In genomic region chr16:80230328-80231117, GRCh38 we compare ENCODE assay signal across 22 cellular contexts.
A peak's percentile ranks its signal among the peaks of the same experiment; 100 is the strongest.
DNase-seq lines count a peak whose midpoint lies in the region; ATAC-seq and TF ChIP-seq lines count a peak whose summit lies in the region.
"Had no signal": no experiment of that assay in that cellular context is flagged by ENCODE, and none has a peak within 500 bp of the region (broad histone marks: within the 10 kb centered on the region; RNA-seq: fewer than 3 reads in every experiment).

No MANE protein-coding gene starts in this region.

- H3K9me3 Mint-ChIP-seq in MCF 10A (ENCODE audit: unreplicated experiment): peaks cover 15% of the 10 kb centered on the region
- H3K9me3 Mint-ChIP-seq in activated T-helper 2 cell treated with anti-CD3 and anti-CD28 coated beads, Interferon-gamma antibody, Interleukin-2, Interleukin-4, amounts not matched to agents 10 μg/mL and 5 μg/mL and 100 μg/mL, durations not matched to agents 14 hours and 24 hours and 36 hours: peaks cover 14% of the 10 kb centered on the region

- intact Hi-C loops in MCF 10A (cut with micrococcal nuclease): no loop called here
- intact Hi-C loops in breast epithelium (cut with DNase I; ENCODE audit: low total_unique reads): no loop called here
- intact Hi-C loops in left colon (cut with DNase I, micrococcal nuclease): no loop called here
- intact Hi-C loops in activated T-helper 2 cell treated with anti-CD3 and anti-CD28 coated beads, Interferon-gamma antibody, Interleukin-2, Interleukin-4, amounts not matched to agents 10 μg/mL and 5 μg/mL and 100 μg/mL, durations not matched to agents 14 hours and 24 hours and 36 hours (cut with micrococcal nuclease): loop anchor here (5.0 kb wide), 1 partner anchor 42 kb away; no protein-coding TSS in a partner anchor

- no peaks in the 10 kb centered on the region for H3K36me3 Mint-ChIP-seq in MCF 10A (ENCODE audit: insufficient read depth, unreplicated experiment)
- H3K36me3 Mint-ChIP-seq in activated T-helper 2 cell treated with anti-CD3 and anti-CD28 coated beads, Interferon-gamma antibody, Interleukin-2, Interleukin-4, amounts not matched to agents 10 μg/mL and 5 μg/mL and 100 μg/mL, durations not matched to agents 14 hours and 24 hours and 36 hours (ENCODE audit: low read depth): no peaks in the 10 kb centered on the region
- H3K36me3 Mint-ChIP-seq: CD14-positive monocyte, IgD-negative memory B cell had no signal

- BruUV-seq in MCF 10A (replicated peaks; lab: Mats Ljungman, UMichigan): no TSS peak

- H3K4me1 ChIP-seq in breast epithelium: no peaks in the 10 kb centered on the region

- no peaks in the 10 kb centered on the region for H3K36me3 ChIP-seq in breast epithelium

- TF ChIP-seq POLR2A in breast epithelium (IDR thresholded peaks at IDR 0.05): no peak

- H3K27ac Mint-ChIP-seq in MCF 10A (ENCODE audit: low read depth, unreplicated experiment): peak overlapping the region; percentile 75
- H3K27ac Mint-ChIP-seq in activated T-helper 2 cell treated with anti-CD3 and anti-CD28 coated beads, Interferon-gamma antibody, Interleukin-2, Interleukin-4, amounts not matched to agents 10 μg/mL and 5 μg/mL and 100 μg/mL, durations not matched to agents 14 hours and 24 hours and 36 hours: no peak overlapping the region
- H3K27ac Mint-ChIP-seq: CD14-positive monocyte, IgD-negative memory B cell had no signal

- CTCF ChIA-PET in MCF 10A (lab: Yijun Ruan, JAX): no interaction called here

- ATAC-seq in left colon (peak; percentile 73), HG02884 (IDR thresholded peaks at IDR 0.05; ENCODE audit: unreplicated experiment) (no peak), GM18498 (IDR thresholded peaks at IDR 0.05; ENCODE audit: unreplicated experiment) (no peak)
- ATAC-seq: GM12878, Panc1 had no signal

- POLR2A ChIA-PET in MCF 10A (lab: Yijun Ruan, JAX): interaction anchor here (0.7 to 1.4 kb wide), 4 partner anchors 13 to 30 kb away, joined by 3 to 5 read pairs (median 4); no protein-coding TSS in a partner anchor

- peaks cover 14% of the 10 kb centered on the region for H3K4me1 Mint-ChIP-seq in MCF 10A (ENCODE audit: insufficient read depth, unreplicated experiment)
- H3K4me1 Mint-ChIP-seq in activated T-helper 2 cell treated with anti-CD3 and anti-CD28 coated beads, Interferon-gamma antibody, Interleukin-2, Interleukin-4, amounts not matched to agents 10 μg/mL and 5 μg/mL and 100 μg/mL, durations not matched to agents 14 hours and 24 hours and 36 hours (ENCODE audit: low read depth): peaks cover 7% of the 10 kb centered on the region
- H3K4me1 Mint-ChIP-seq: CD14-positive monocyte had no signal

- DNase-seq in MCF 10A (ENCODE audit: unreplicated experiment) (no peak), breast epithelium (ENCODE audit: low spot score in 2 of 2) (no peak), epithelial cell of prostate (ENCODE audit: low read depth, low spot score) (no peak), left colon (no peak), DMS114 treated with DMSO at 0.1 percent for 48 hours (lab: John Stamatoyannopoulos, UW; ENCODE audit: unreplicated experiment) (no peak)
- no peak for DNase-seq in activated T-helper 2 cell treated with anti-CD3 and anti-CD28 coated beads, Interferon-gamma antibody, Interleukin-2, Interleukin-4, amounts not matched to agents 10 μg/mL and 5 μg/mL and 100 μg/mL, durations not matched to agents 14 hours and 24 hours and 36 hours (ENCODE audit: low spot score)
- DNase-seq: GOT3, Karpas-422, NCI-H1694, NCI-H2081, NCI-H2171, NCI-H345, NCI-H524, NCI-H774, SIG-M5 had no signal

- no peak overlapping the region for H3K4me3 ChIP-seq in breast epithelium
- H3K4me3 ChIP-seq: GM12878 had no signal

- H3K4me3 Mint-ChIP-seq in MCF 10A (ENCODE audit: unreplicated experiment): no peak overlapping the region
- no peak overlapping the region for H3K4me3 Mint-ChIP-seq in activated T-helper 2 cell treated with anti-CD3 and anti-CD28 coated beads, Interferon-gamma antibody, Interleukin-2, Interleukin-4, amounts not matched to agents 10 μg/mL and 5 μg/mL and 100 μg/mL, durations not matched to agents 14 hours and 24 hours and 36 hours (ENCODE audit: low read depth)
- H3K4me3 Mint-ChIP-seq: CD14-positive monocyte, IgD-negative memory B cell had no signal

- no peak for TF ChIP-seq CTCF in MCF 10A (IDR thresholded peaks at IDR 0.05; ENCODE audit: unreplicated experiment)
- no peak for TF ChIP-seq CTCF in breast epithelium (IDR thresholded peaks at IDR 0.05)

- H3K27me3 ChIP-seq in breast epithelium: no peaks in the 10 kb centered on the region

- H3K9me3 ChIP-seq in breast epithelium: peaks cover 0 to 11% of the 10 kb centered on the region in 2 donors

- H3K27me3 Mint-ChIP-seq in MCF 10A (ENCODE audit: insufficient read depth, unreplicated experiment): no peaks in the 10 kb centered on the region
- no peaks in the 10 kb centered on the region for H3K27me3 Mint-ChIP-seq in activated T-helper 2 cell treated with anti-CD3 and anti-CD28 coated beads, Interferon-gamma antibody, Interleukin-2, Interleukin-4, amounts not matched to agents 10 μg/mL and 5 μg/mL and 100 μg/mL, durations not matched to agents 14 hours and 24 hours and 36 hours (ENCODE audit: low read depth)
- H3K27me3 Mint-ChIP-seq: IgD-negative memory B cell had no signal

- H3K27ac ChIP-seq in breast epithelium (no peak overlapping the region), epithelial cell of prostate (peak overlapping the region; percentile 54)
- H3K27ac ChIP-seq: 22Rv1 had no signal
